In genomic region chr21:43298546-43299440, GRCh38 we compare ENCODE assay signal across 22 cellular contexts.
A peak's percentile ranks its signal among the peaks of the same experiment; 100 is the strongest.
DNase-seq lines count a peak whose midpoint lies in the region; ATAC-seq lines count a peak whose summit lies in the region.
"Had no signal": no experiment of that assay in that cellular context is flagged by ENCODE, and none has a peak within 500 bp of the region (broad histone marks: within the 10 kb centered on the region; RNA-seq: fewer than 3 reads in every experiment).

No MANE protein-coding gene starts in this region.

- H3K4me3 ChIP-seq in BLaER1 treated with 17β-estradiol and CSF1 and Interleukin-3, amounts not matched to agents 10 nM and 100 nM = no peak overlapping the region
- no peak overlapping the region for H3K4me3 ChIP-seq in right cardiac atrium (ENCODE audit: low read length)
- no peak overlapping the region for H3K4me3 ChIP-seq in MG63
- H3K4me3 ChIP-seq: SJCRH30 had no signal

- H3K36me3 Mint-ChIP-seq in T-helper 17 cell (ENCODE audit: low read depth) = peaks cover 2% of the 10 kb centered on the region
- H3K36me3 Mint-ChIP-seq: activated CD8-positive, alpha-beta memory T cell treated with anti-CD3 and anti-CD28 coated beads, Interleukin-2, amount 10 ng/mL, durations not matched to agents 7 days and 5 days; IgD-negative memory B cell; natural killer cell had no signal

- DNase-seq in T-helper 17 cell (no peak), right cardiac atrium (peak; percentile 12 to 50 (median 33)), posterior vena cava (ENCODE audit: low spot score) (peak; percentile 73), MG63 (no peak)
- DNase-seq: ACHN; activated CD8-positive, alpha-beta memory T cell treated with anti-CD3 and anti-CD28 coated beads, Interleukin-2, amount 10 ng/mL, durations not matched to agents 7 days and 5 days; activated gamma-delta T cell; activated naive CD8-positive, alpha-beta T cell treated with anti-CD3 and anti-CD28 coated beads, Interleukin-2, amount 50 U/mL, for 24 hours; activated T-cell treated with anti-CD3 and anti-CD28 coated beads, Interleukin-2, amount 50 U/mL, for 4 hours; natural killer cell; NCI-H1694 treated with DMSO at 0.1 percent for 48 hours; NCI-H2171; SJCRH30; stimulated activated naive CD4-positive, alpha-beta T cell had no signal

- no peaks in the 10 kb centered on the region for H3K36me3 ChIP-seq in BLaER1 treated with 17β-estradiol and CSF1 and Interleukin-3, amounts not matched to agents 10 nM and 100 nM
- H3K36me3 ChIP-seq in MG63 = no peaks in the 10 kb centered on the region
- H3K36me3 ChIP-seq: BE2C, SJCRH30 had no signal

- H3K9ac ChIP-seq in BLaER1 treated with 17β-estradiol and CSF1 and Interleukin-3, amounts not matched to agents 10 nM and 100 nM = no peak overlapping the region

- peaks cover 20% of the 10 kb centered on the region for H3K27me3 Mint-ChIP-seq in T-helper 17 cell
- H3K27me3 Mint-ChIP-seq: activated naive CD8-positive, alpha-beta T cell treated with anti-CD3 and anti-CD28 coated beads, Interleukin-2, amount 50 U/mL, for 24 hours had no signal

- peaks cover 20 to 71% (median 56%) of the 10 kb centered on the region in 10 experiments for H3K4me1 ChIP-seq in BLaER1 treated with 17β-estradiol and CSF1 and Interleukin-3, amounts not matched to agents 10 nM and 100 nM
- H3K4me1 ChIP-seq in right cardiac atrium (ENCODE audit: control insufficient read depth, insufficient read depth, low read length) = no peaks in the 10 kb centered on the region

- 94% methylated on average over 55 of the region's 55 CpGs for WGBS in right cardiac atrium

- intact Hi-C loops in right cardiac atrium (cut with DNase I) = no loop called here
- intact Hi-C loops in posterior vena cava (cut with DNase I) = no loop called here

- H3K4me1 Mint-ChIP-seq in T-helper 17 cell = no peaks in the 10 kb centered on the region
- H3K4me1 Mint-ChIP-seq: activated CD8-positive, alpha-beta memory T cell treated with anti-CD3 and anti-CD28 coated beads, Interleukin-2, amount 10 ng/mL, durations not matched to agents 7 days and 5 days; central memory CD8-positive, alpha-beta T cell; natural killer cell had no signal

- H3K27me3 ChIP-seq in BLaER1 treated with 17β-estradiol and CSF1 and Interleukin-3, amounts not matched to agents 10 nM and 100 nM = peaks cover 0 to 18% (median 0%) of the 10 kb centered on the region in 11 experiments; a peak in 2 of 22 replicates
- H3K27me3 ChIP-seq in right cardiac atrium (ENCODE audit: control insufficient read depth, insufficient read depth) (no peaks in the 10 kb centered on the region), MG63 (no peaks in the 10 kb centered on the region)
- H3K27me3 ChIP-seq: BE2C, SJCRH30 had no signal

- H3K4me2 ChIP-seq in BLaER1 treated with 17β-estradiol and CSF1 and Interleukin-3, amounts not matched to agents 10 nM and 100 nM = peak overlapping the region in 7 of 11 experiments; percentile 60 to 86 (median 75); a peak in 11 of 22 replicates

- H3K27ac Mint-ChIP-seq in T-helper 17 cell = peak overlapping the region; percentile 72
- H3K27ac Mint-ChIP-seq: activated CD8-positive, alpha-beta memory T cell treated with anti-CD3 and anti-CD28 coated beads, Interleukin-2, amount 10 ng/mL, durations not matched to agents 7 days and 5 days; activated naive CD8-positive, alpha-beta T cell treated with anti-CD3 and anti-CD28 coated beads, Interleukin-2, amount 50 U/mL, for 24 hours; dendritic cell treated with granulocyte-macrophage colony-stimulating factor and Interleukin-4, amounts not matched to agents 40 ng/mL and 50 ng/mL, for 4 days; IgD-negative memory B cell; natural killer cell had no signal

- no peak for ATAC-seq in T-helper 17 cell
- ATAC-seq in right cardiac atrium = no peak
- no peak for ATAC-seq in GM19463 (IDR thresholded peaks at IDR 0.05; ENCODE audit: unreplicated experiment)
- ATAC-seq in HG02759 (IDR thresholded peaks at IDR 0.05; ENCODE audit: unreplicated experiment) = no peak
- ATAC-seq: activated CD8-positive, alpha-beta memory T cell treated with anti-CD3 and anti-CD28 coated beads, Interleukin-2, amount 10 ng/mL, durations not matched to agents 7 days and 5 days; activated naive CD8-positive, alpha-beta T cell treated with anti-CD3 and anti-CD28 coated beads, Interleukin-2, amount 50 U/mL, for 24 hours; activated T-cell treated with anti-CD3 and anti-CD28 coated beads, Interleukin-2, amount 50 U/mL, for 4 hours; HCT116 had no signal

- no peak overlapping the region for H3K4me3 Mint-ChIP-seq in T-helper 17 cell
- H3K4me3 Mint-ChIP-seq: activated CD8-positive, alpha-beta memory T cell treated with anti-CD3 and anti-CD28 coated beads, Interleukin-2, amount 10 ng/mL, durations not matched to agents 7 days and 5 days; activated naive CD8-positive, alpha-beta T cell treated with anti-CD3 and anti-CD28 coated beads, Interleukin-2, amount 50 U/mL, for 24 hours; activated T-cell treated with anti-CD3 and anti-CD28 coated beads, Interleukin-2, amount 50 U/mL, for 4 hours; central memory CD8-positive, alpha-beta T cell; dendritic cell treated with granulocyte-macrophage colony-stimulating factor and Interleukin-4, amounts not matched to agents 40 ng/mL and 50 ng/mL, for 4 days; natural killer cell had no signal

- peaks cover 0 to 12% (median 6%) of the 10 kb centered on the region in 11 experiments; a peak in 11 of 22 replicates for H3K9me3 ChIP-seq in BLaER1 treated with 17β-estradiol and CSF1 and Interleukin-3, amounts not matched to agents 10 nM and 100 nM (replicated peaks in 1 of 11)
- H3K9me3 ChIP-seq in T-helper 17 cell (ENCODE audit: control insufficient read depth, low read length, poor library complexity, severe bottlenecking) (no peaks in the 10 kb centered on the region), right cardiac atrium (ENCODE audit: control insufficient read depth, low read length) (peaks cover 2% of the 10 kb centered on the region), MG63 (0 out of 2 replicates have a peak, but pooled peaks cover 2% of the 10 kb centered on the region)
- H3K9me3 ChIP-seq: BE2C had no signal

- no peak overlapping the region for H3K27ac ChIP-seq in BLaER1 treated with 17β-estradiol and CSF1 and Interleukin-3, amounts not matched to agents 10 nM and 100 nM
- no peak overlapping the region for H3K27ac ChIP-seq in right cardiac atrium (ENCODE audit: low read length)
- H3K27ac ChIP-seq: SJCRH30 had no signal

- H4K20me1 ChIP-seq in BLaER1 treated with 17β-estradiol and CSF1 and Interleukin-3, amounts not matched to agents 10 nM and 100 nM = peaks cover 0 to 12% (median 0%) of the 10 kb centered on the region in 11 experiments; a peak in 3 of 22 replicates

Comparison
In these comparisons a context has a peak if more than half of its experiments do, and no peak if none do; other contexts are left out.
1. DNase-seq: peak in right cardiac atrium (3 of 3) and posterior vena cava (single experiment); none in T-helper 17 cell (0 of 3) and MG63 (single experiment).